Comparison of ENCODE assay signal across 8 cellular contexts in genomic region chr14:100653409-100653808, GRCh38.
A peak's percentile ranks its signal among the peaks of the same experiment; 100 is the strongest.
DNase-seq lines count a peak whose midpoint lies in the region; ATAC-seq, FAIRE-seq and TF ChIP-seq lines count a peak whose summit lies in the region.

No MANE protein-coding gene starts in this region.

- peak; percentile 58 to 61 for TF ChIP-seq RAD21 in A549 (conservative IDR thresholded peaks at IDR 0.05 in 1 of 2, IDR thresholded peaks at IDR 0.05 in 1 of 2)

- no peaks in the 10 kb centered on the region for H3K36me3 ChIP-seq in kidney epithelial cell (ENCODE audit: control insufficient read depth, insufficient read depth, low read length)

- CTCF ChIA-PET in A549 (lab: Yijun Ruan, JAX): interaction anchor here (0.5 to 31.4 kb wide), 22 partner anchors 9 to 1076 kb away, joined by 3 to 602 read pairs (median 4); no protein-coding TSS in a partner anchor
- CTCF ChIA-PET in HEK293T (lab: Yijun Ruan, JAX): interaction anchor here (0.5 to 3.7 kb wide), 12 partner anchors 9 to 410 kb away, joined by 3 to 39 read pairs (median 4); no protein-coding TSS in a partner anchor

- H3K4me1 Mint-ChIP-seq in activated T-helper 17 cell treated with anti-CD3 and anti-CD28 coated beads, Interleukin-2, amount 50 U/mL, for 72 hours: no peaks in the 10 kb centered on the region

- TF ChIP-seq EP300 in A549 (IDR thresholded peaks at IDR 0.05): no peak

- H3K4me1 ChIP-seq in A549: peaks cover 17% of the 10 kb centered on the region

- POLR2A ChIA-PET in A549 (lab: Yijun Ruan, JAX) (no interaction called here), HEK293T (lab: Yijun Ruan, JAX) (no interaction called here)

- no peak for TF ChIP-seq POLR2A in A549 (IDR thresholded peaks at IDR 0.05; ENCODE audit: low read length)

- no peak overlapping the region for H3K4me2 ChIP-seq in A549

- H3K4me3 Mint-ChIP-seq in activated T-helper 17 cell treated with anti-CD3 and anti-CD28 coated beads, Interleukin-2, amount 50 U/mL, for 72 hours: no peak overlapping the region

- H3K4me3 ChIP-seq in A549 (no peak overlapping the region), kidney epithelial cell (ENCODE audit: low read depth, low read length) (no peak overlapping the region)

- no peaks in the 10 kb centered on the region for H3K36me3 Mint-ChIP-seq in activated T-helper 17 cell treated with anti-CD3 and anti-CD28 coated beads, Interleukin-2, amount 50 U/mL, for 72 hours (ENCODE audit: low read depth)

- no peaks in the 10 kb centered on the region for H3K9me3 ChIP-seq in A549

- peaks cover 10% of the 10 kb centered on the region for H3K27me3 Mint-ChIP-seq in activated T-helper 17 cell treated with anti-CD3 and anti-CD28 coated beads, Interleukin-2, amount 50 U/mL, for 72 hours

- no peak for DNase-seq in A549 (ENCODE audit: low read depth in 1 of 2, low spot score in 1 of 2)
- DNase-seq in HEK293T (ENCODE audit: extremely low spot score): peak; percentile 55
- DNase-seq in activated T-cell treated with anti-CD3 and anti-CD28 coated beads, Interleukin-2, amount 50 U/mL, for 1 hour: peak; percentile 34
- no peak for DNase-seq in kidney epithelial cell (ENCODE audit: low read depth)
- no peak for DNase-seq in GF-D8 (lab: John Stamatoyannopoulos, UW)
- DNase-seq in H4 (ENCODE audit: low spot score): no peak

- 65% methylated on average over 15 of the region's 15 CpGs for WGBS in A549 (ENCODE audit: missing lambda C conversion rate)

- ATAC-seq in A549 (peak in 1 of 2 experiments; percentile 16; a peak in 2 of 6 replicates), HG02981 (IDR thresholded peaks at IDR 0.05; ENCODE audit: unreplicated experiment) (no peak)
- ATAC-seq in activated T-helper 17 cell treated with anti-CD3 and anti-CD28 coated beads, Interleukin-2, amount 50 U/mL, for 72 hours (replicated peaks): no peak

- H3K27ac ChIP-seq in A549: no peak overlapping the region

- H3K27ac Mint-ChIP-seq in activated T-helper 17 cell treated with anti-CD3 and anti-CD28 coated beads, Interleukin-2, amount 50 U/mL, for 72 hours: no peak overlapping the region

- TF ChIP-seq CTCF in A549 (IDR thresholded peaks at IDR 0.05) (peak; percentile 57), kidney epithelial cell (IDR thresholded peaks at IDR 0.05; ENCODE audit: insufficient read depth, low read length, poor library complexity, severe bottlenecking) (peak; percentile 52)

- H3K27me3 ChIP-seq in kidney epithelial cell (ENCODE audit: control insufficient read depth, insufficient read depth, low read length): peaks cover 40% of the 10 kb centered on the region

- no peaks in the 10 kb centered on the region for H3K9me3 Mint-ChIP-seq in activated T-helper 17 cell treated with anti-CD3 and anti-CD28 coated beads, Interleukin-2, amount 50 U/mL, for 72 hours

- no peak for FAIRE-seq in A549 (lab: Jason Lieb, UNC)

TF ChIP-seq in A549, 52 proteins besides CTCF, POLR2A, EP300 and RAD21:
- peak; percentile 62 for TF ChIP-seq SMC3 (IDR thresholded peaks at IDR 0.05)
- TF ChIP-seq ELK1 (IDR thresholded peaks at IDR 0.05; ENCODE audit: low read depth, low read length): no peak
- TF ChIP-seq PBX3 (IDR thresholded peaks at IDR 0.05): no peak

TF ChIP-seq in HEK293T, 16 proteins besides CTCF, POLR2A, EP300 and RAD21:
- TF ChIP-seq BHLHE40 (IDR thresholded peaks at IDR 0.05; ENCODE audit: borderline replicate concordance): no peak
- TF ChIP-seq ELF4 (IDR thresholded peaks at IDR 0.05): no peak
- no peak for TF ChIP-seq ARNT (IDR thresholded peaks at IDR 0.05)
- no peak for TF ChIP-seq CTBP1 (IDR thresholded peaks at IDR 0.05; ENCODE audit: borderline replicate concordance)

Comparison
In these comparisons a context has a peak if more than half of its experiments do, and no peak if none do; other contexts are left out.
1. DNase-seq: peak in HEK293T (single experiment) and activated T-cell treated with anti-CD3 and anti-CD28 coated beads, Interleukin-2, amount 50 U/mL, for 1 hour (single experiment); none in A549 (0 of 2), kidney epithelial cell (single experiment), GF-D8 (single experiment) and H4 (single experiment).